ENCODE assay signal across 1 cellular context in genomic region chr17:64661041-64661730, GRCh38.
TF ChIP-seq lines count a peak whose summit lies in the region.

No MANE protein-coding gene starts in this region.

TF ChIP-seq in H1, 55 proteins besides CTCF, POLR2A, EP300 and RAD21:
- peak; percentile 38 for TF ChIP-seq SAP30 (IDR thresholded peaks at IDR 0.05; ENCODE audit: insufficient read depth, insufficient replicate concordance, low read length)
